Comparison of ENCODE assay signal across 18 cellular contexts in genomic region chr2:200350796-200351195, GRCh38. TPM values are rescaled to one million over a fixed set of nuclear protein-coding genes. Genes with fewer than 3 reads are reported as not detected.
DNase-seq lines count a peak whose midpoint lies in the region; ATAC-seq and TF ChIP-seq lines count a peak whose summit lies in the region.
"Had no signal": no experiment of that assay in that cellular context is flagged by ENCODE, and none has a peak within 500 bp of the region (broad histone marks: within the 10 kb centered on the region; RNA-seq: fewer than 3 reads in every experiment).

No MANE protein-coding gene starts in this region.

- H3K27me3 Mint-ChIP-seq in endothelial cell (ENCODE audit: unreplicated experiment) (no peaks in the 10 kb centered on the region), nephron (ENCODE audit: low read depth) (no peaks in the 10 kb centered on the region)
- H3K27me3 Mint-ChIP-seq: activated CD4-positive, alpha-beta T cell treated with anti-CD3 and anti-CD28 coated beads, Interleukin-2, amount 10 ng/mL, durations not matched to agents 7 days and 5 days had no signal

- no peak for TF ChIP-seq POLR2A in gastrocnemius medialis (IDR thresholded peaks at IDR 0.05)

- in situ Hi-C loops in Panc1 (cut with HindIII; ENCODE audit: low pct_unique_long_range_greater_than_20kb, low sequenced_read_pairs) = no loop called here
- in situ Hi-C loops in gastrocnemius medialis (cut with MboI; ENCODE audit: low sequenced_read_pairs in 4 of 4) = no loop called here

- H3K9me3 Mint-ChIP-seq in endothelial cell (ENCODE audit: unreplicated experiment) (no peaks in the 10 kb centered on the region), nephron (no peaks in the 10 kb centered on the region)
- H3K9me3 Mint-ChIP-seq: activated CD4-positive, alpha-beta T cell treated with anti-CD3 and anti-CD28 coated beads, Interleukin-2, amount 10 ng/mL, durations not matched to agents 7 days and 5 days; activated T-cell treated with anti-CD3 and anti-CD28 coated beads, Interleukin-2, amount 50 U/mL, for 72 hours had no signal

- H3K4me3 Mint-ChIP-seq in endothelial cell (ENCODE audit: unreplicated experiment) (no peak overlapping the region), nephron (no peak overlapping the region)
- H3K4me3 Mint-ChIP-seq: activated CD4-positive, alpha-beta T cell treated with anti-CD3 and anti-CD28 coated beads, Interleukin-2, amount 10 ng/mL, durations not matched to agents 7 days and 5 days; activated T-cell treated with anti-CD3 and anti-CD28 coated beads, Interleukin-2, amount 50 U/mL, for 72 hours had no signal

- H3K36me3 ChIP-seq in Panc1 (ENCODE audit: control insufficient read depth, insufficient read depth, low read length) (no peaks in the 10 kb centered on the region), gastrocnemius medialis (no peaks in the 10 kb centered on the region)
- H3K36me3 ChIP-seq: BLaER1 had no signal

- DNase-seq in Daoy (ENCODE audit: low read depth) = peak; percentile 50
- no peak for DNase-seq in Panc1 (ENCODE audit: low read depth, low spot score)
- no peak for DNase-seq in endothelial cell (ENCODE audit: low spot score)
- no peak for DNase-seq in stimulated activated CD4-positive, alpha-beta T cell treated with anti-CD3 and anti-CD28 coated beads, Interleukin-2, amount 100 ng/mL, for 24 hours
- no peak for DNase-seq in SIG-M5 treated with dmso at 0.1 percent for 504 hours (lab: John Stamatoyannopoulos, UW; ENCODE audit: unreplicated experiment)
- no peak for DNase-seq in gastrocnemius medialis
- DNase-seq: activated CD4-positive, alpha-beta T cell treated with anti-CD3 and anti-CD28 coated beads, Interleukin-2, amount 10 ng/mL, durations not matched to agents 7 days and 5 days; activated T-cell treated with anti-CD3 and anti-CD28 coated beads, Interleukin-2, amount 50 U/mL, for 72 hours; anterior cingulate cortex; DND-41; kidney glomerular epithelial cell; retina; SHP77; testis had no signal

- H3K4me1 Mint-ChIP-seq in endothelial cell (ENCODE audit: unreplicated experiment) = peaks cover 21% of the 10 kb centered on the region
- peaks cover 67% of the 10 kb centered on the region for H3K4me1 Mint-ChIP-seq in nephron
- H3K4me1 Mint-ChIP-seq: activated CD4-positive, alpha-beta T cell treated with anti-CD3 and anti-CD28 coated beads, Interleukin-2, amount 10 ng/mL, durations not matched to agents 7 days and 5 days had no signal

- H3K9me3 ChIP-seq in Panc1 (ENCODE audit: control insufficient read depth, insufficient read depth, low read depth, low read length) = no peaks in the 10 kb centered on the region
- no peaks in the 10 kb centered on the region for H3K9me3 ChIP-seq in gastrocnemius medialis
- H3K9me3 ChIP-seq: BLaER1, testis had no signal

- H3K36me3 Mint-ChIP-seq in endothelial cell (ENCODE audit: low read depth, unreplicated experiment) (peaks cover 4% of the 10 kb centered on the region), nephron (ENCODE audit: low read depth) (peaks cover 13% of the 10 kb centered on the region)

- H3K27ac ChIP-seq in Panc1 (ENCODE audit: low read length) (peak overlapping the region; percentile 56), gastrocnemius medialis (no peak overlapping the region)
- H3K27ac ChIP-seq: BLaER1, testis had no signal

- TF ChIP-seq CTCF in Panc1 (IDR thresholded peaks at IDR 0.05) (no peak), endothelial cell (IDR thresholded peaks at IDR 0.05; ENCODE audit: unreplicated experiment) (no peak), nephron (IDR thresholded peaks at IDR 0.05; ENCODE audit: unreplicated experiment in 3 of 3) (no peak), gastrocnemius medialis (IDR thresholded peaks at IDR 0.05 in 4 of 5, conservative IDR thresholded peaks at IDR 0.05 in 1 of 5) (no peak)

- CTCF ChIA-PET in Panc1 (lab: Charles Lee) = no interaction called here

- ATAC-seq in Panc1 = no peak
- no peak for ATAC-seq in gastrocnemius medialis
- ATAC-seq in GM19463 (IDR thresholded peaks at IDR 0.05; ENCODE audit: unreplicated experiment) = no peak
- ATAC-seq: activated T-cell treated with anti-CD3 and anti-CD28 coated beads, Interleukin-2, amount 50 U/mL, for 72 hours; GM12878 had no signal

- H3K27me3 ChIP-seq in Panc1 (ENCODE audit: control insufficient read depth, insufficient read depth, low read length) (no peaks in the 10 kb centered on the region), gastrocnemius medialis (no peaks in the 10 kb centered on the region)
- H3K27me3 ChIP-seq: BLaER1, testis had no signal

- peak overlapping the region; percentile 17 for H3K27ac Mint-ChIP-seq in endothelial cell (ENCODE audit: unreplicated experiment)
- H3K27ac Mint-ChIP-seq in nephron = peak overlapping the region; percentile 53 to 83 (median 63)
- H3K27ac Mint-ChIP-seq: activated CD4-positive, alpha-beta T cell treated with anti-CD3 and anti-CD28 coated beads, Interleukin-2, amount 10 ng/mL, durations not matched to agents 7 days and 5 days; activated T-cell treated with anti-CD3 and anti-CD28 coated beads, Interleukin-2, amount 50 U/mL, for 72 hours had no signal

- peaks cover 46% of the 10 kb centered on the region for H3K4me1 ChIP-seq in Panc1 (ENCODE audit: control insufficient read depth, insufficient read depth, low read length)
- peaks cover 33 to 44% of the 10 kb centered on the region in 2 donors for H3K4me1 ChIP-seq in gastrocnemius medialis

- POLR2A ChIA-PET in Panc1 (lab: Charles Lee) = no interaction called here

- H3K4me3 ChIP-seq in Panc1 (ENCODE audit: low read depth in 2 of 2, low read length in 2 of 2) (no peak overlapping the region), gastrocnemius medialis (no peak overlapping the region)
- H3K4me3 ChIP-seq: BLaER1, GM12878, testis had no signal

- no TSS peak for BruUV-seq in Panc1 (replicated peaks; lab: Mats Ljungman, UMichigan)

- intact Hi-C loops in Panc1 (cut with micrococcal nuclease; ENCODE audit: unreplicated experiment) (no loop called here), gastrocnemius medialis (cut with DNase I; ENCODE audit: low total_unique reads) (no loop called here)

RNA-seq across cellular contexts. Expression of gene SPATS2L, which starts 44.3 kb away (rescaled TPM):
- total RNA-seq in Daoy (2014; rRNA removed; shearing (Covaris generic)) = 64.1 and 66.2 TPM in 2 replicates
- 282 TPM for total RNA-seq in Panc1 (2021; ENCODE audit: unreplicated experiment)
- 189 TPM for polyA plus RNA-seq in Panc1 (2012; ENCODE audit: insufficient read length)
- total RNA-seq in endothelial cell (ENCODE audit: unreplicated experiment) = 72.9 TPM
- 10 to 100 TPM; 34.0 to 74.2 (median 52.3) TPM for total RNA-seq in gastrocnemius medialis
